ENCODE assay signal across 30 cellular contexts in the genomic region with DNA sequence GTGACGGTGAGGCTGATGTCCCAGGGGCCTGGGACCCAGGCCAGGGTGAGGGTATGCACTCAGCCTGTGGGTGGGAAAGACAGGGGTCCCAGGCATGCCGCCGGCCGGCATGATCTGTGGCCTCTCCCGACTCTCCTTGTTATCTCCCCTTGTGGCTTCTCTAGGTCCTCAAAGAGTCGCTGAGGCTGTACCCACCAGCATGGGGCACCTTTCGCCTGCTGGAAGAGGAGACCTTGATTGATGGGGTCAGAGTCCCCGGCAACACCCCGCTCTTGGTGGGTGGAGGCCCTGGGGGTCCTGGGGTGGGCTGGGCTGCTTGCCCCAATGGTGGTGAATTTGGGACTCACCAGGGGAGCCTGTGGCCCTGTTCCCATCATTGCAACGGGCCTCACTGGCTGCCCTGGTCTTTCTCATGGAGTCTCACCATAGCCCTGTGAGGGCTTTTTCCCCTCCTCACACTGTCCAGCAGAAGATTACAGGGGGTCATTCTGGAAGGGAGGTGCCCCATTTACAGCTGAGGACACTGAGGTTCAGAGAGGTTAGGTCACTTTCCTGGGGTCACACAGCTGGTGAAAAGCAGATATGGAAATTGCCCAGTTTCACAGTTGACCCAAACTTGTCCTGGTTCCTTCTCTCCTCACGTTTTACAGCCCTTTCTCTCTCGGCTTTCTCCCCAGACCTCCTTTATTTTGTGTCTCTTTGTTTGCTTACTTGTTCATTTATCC. TPM values are rescaled to one million over a fixed set of nuclear protein-coding genes. Genes with fewer than 3 reads are reported as not detected.
DNase-seq lines count a peak whose midpoint lies in the region; ATAC-seq, FAIRE-seq and TF ChIP-seq lines count a peak whose summit lies in the region.
"Had no signal": no experiment of that assay in that cellular context is flagged by ENCODE, and none has a peak within 500 bp of the region (broad histone marks: within the 10 kb centered on the region; RNA-seq: fewer than 3 reads in every experiment).

No MANE protein-coding gene starts in this region.

- H3K27ac Mint-ChIP-seq in osteocyte (ENCODE audit: unreplicated experiment) = no peak overlapping the region
- no peak overlapping the region for H3K27ac Mint-ChIP-seq in activated T-helper 1 cell treated with anti-CD3 and anti-CD28 coated beads, Interleukin-12 subunit alpha, Interleukin-12 subunit beta, Interleukin-2, Interleukin-4 antibody, amounts not matched to agents 30 ng/mL and 10 ng/mL and 1 ng/mL, durations not matched to agents 14 hours and 24 hours and 36 hours
- H3K27ac Mint-ChIP-seq: activated naive CD8-positive, alpha-beta T cell treated with anti-CD3 and anti-CD28 coated beads, Interleukin-2, amount 10 ng/mL, durations not matched to agents 7 days and 5 days; CD4-positive, alpha-beta T cell; effector memory CD8-positive, alpha-beta T cell; mesothelial cell of epicardium; T-helper 1 cell treated with Interleukin-12 subunit alpha and Interleukin-12 subunit beta and Interleukin-4 antibody, amounts not matched to agents 30 μg/mL and 1 μg/mL, for 36 hours had no signal

- POLR2A ChIA-PET in A549 (lab: Yijun Ruan, JAX) = no interaction called here

- TF ChIP-seq POLR2A in A549 (IDR thresholded peaks at IDR 0.05; ENCODE audit: low read length) (no peak), Peyer's patch (IDR thresholded peaks at IDR 0.05) (no peak)

- H3K27me3 Mint-ChIP-seq in osteocyte (ENCODE audit: unreplicated experiment) = peaks cover 10% of the 10 kb centered on the region
- peaks cover 9% of the 10 kb centered on the region for H3K27me3 Mint-ChIP-seq in activated T-helper 1 cell treated with anti-CD3 and anti-CD28 coated beads, Interleukin-12 subunit alpha, Interleukin-12 subunit beta, Interleukin-2, Interleukin-4 antibody, amounts not matched to agents 30 ng/mL and 10 ng/mL and 1 ng/mL, durations not matched to agents 14 hours and 24 hours and 36 hours (ENCODE audit: insufficient read depth)

- H3K4me1 ChIP-seq in A549 = no peaks in the 10 kb centered on the region
- no peaks in the 10 kb centered on the region for H3K4me1 ChIP-seq in Peyer's patch
- H3K4me1 ChIP-seq: ascending aorta, left lung had no signal

- H3K4me1 Mint-ChIP-seq in osteocyte (ENCODE audit: unreplicated experiment) = peaks cover 6% of the 10 kb centered on the region
- H3K4me1 Mint-ChIP-seq in activated T-helper 1 cell treated with anti-CD3 and anti-CD28 coated beads, Interleukin-12 subunit alpha, Interleukin-12 subunit beta, Interleukin-2, Interleukin-4 antibody, amounts not matched to agents 30 ng/mL and 10 ng/mL and 1 ng/mL, durations not matched to agents 14 hours and 24 hours and 36 hours (ENCODE audit: low read depth) = no peaks in the 10 kb centered on the region
- H3K4me1 Mint-ChIP-seq: activated naive CD8-positive, alpha-beta T cell treated with anti-CD3 and anti-CD28 coated beads, Interleukin-2, amount 10 ng/mL, durations not matched to agents 7 days and 5 days had no signal

- FAIRE-seq in A549 (lab: Jason Lieb, UNC) = no peak
- FAIRE-seq: GM19239 had no signal

- WGBS in A549 (ENCODE audit: missing lambda C conversion rate) = 69% methylated on average over 9 of the region's 12 CpGs

- CTCF ChIA-PET in A549 (lab: Yijun Ruan, JAX) = interaction anchor here (0.7 to 2.0 kb wide), 4 partner anchors 8 to 164 kb away, joined by 4 to 18 read pairs (median 4); no protein-coding TSS in a partner anchor

- TF ChIP-seq RAD21 in A549 (conservative IDR thresholded peaks at IDR 0.05 in 1 of 2, IDR thresholded peaks at IDR 0.05 in 1 of 2) = no peak

- H3K4me3 ChIP-seq in A549 (no peak overlapping the region), Peyer's patch (no peak overlapping the region)
- H3K4me3 ChIP-seq: ascending aorta, left lung, smooth muscle cell had no signal

- no peaks in the 10 kb centered on the region for H3K36me3 Mint-ChIP-seq in osteocyte (ENCODE audit: unreplicated experiment)
- no peaks in the 10 kb centered on the region for H3K36me3 Mint-ChIP-seq in activated T-helper 1 cell treated with anti-CD3 and anti-CD28 coated beads, Interleukin-12 subunit alpha, Interleukin-12 subunit beta, Interleukin-2, Interleukin-4 antibody, amounts not matched to agents 30 ng/mL and 10 ng/mL and 1 ng/mL, durations not matched to agents 14 hours and 24 hours and 36 hours (ENCODE audit: low read depth)
- H3K36me3 Mint-ChIP-seq: activated naive CD8-positive, alpha-beta T cell treated with anti-CD3 and anti-CD28 coated beads, Interleukin-2, amount 10 ng/mL, durations not matched to agents 7 days and 5 days; mesothelial cell of epicardium had no signal

- no peak for TF ChIP-seq CTCF in A549 (IDR thresholded peaks at IDR 0.05)
- no peak for TF ChIP-seq CTCF in Peyer's patch (IDR thresholded peaks at IDR 0.05)
- TF ChIP-seq CTCF in osteocyte (IDR thresholded peaks at IDR 0.05) = no peak

- TF ChIP-seq EP300 in A549 (IDR thresholded peaks at IDR 0.05) = no peak

- H3K27me3 ChIP-seq in Peyer's patch = no peaks in the 10 kb centered on the region
- H3K27me3 ChIP-seq: ascending aorta had no signal

- H3K27ac ChIP-seq in A549 = no peak overlapping the region
- no peak overlapping the region for H3K27ac ChIP-seq in Peyer's patch
- H3K27ac ChIP-seq: ascending aorta, KMS-11, left lung had no signal

- no peak overlapping the region for H3K4me2 ChIP-seq in A549
- H3K4me2 ChIP-seq: KMS-11, SK-N-SH, smooth muscle cell had no signal

- intact Hi-C loops in activated T-helper 1 cell treated with anti-CD3 and anti-CD28 coated beads, Interleukin-12 subunit alpha, Interleukin-12 subunit beta, Interleukin-2, Interleukin-4 antibody, amounts not matched to agents 30 ng/mL and 10 ng/mL and 1 ng/mL, durations not matched to agents 14 hours and 24 hours and 36 hours (cut with micrococcal nuclease) = no loop called here

- no peaks in the 10 kb centered on the region for H3K36me3 ChIP-seq in Peyer's patch
- H3K36me3 ChIP-seq: ascending aorta, left lung had no signal

- H3K4me3 Mint-ChIP-seq in osteocyte (ENCODE audit: unreplicated experiment) = no peak overlapping the region
- no peak overlapping the region for H3K4me3 Mint-ChIP-seq in activated T-helper 1 cell treated with anti-CD3 and anti-CD28 coated beads, Interleukin-12 subunit alpha, Interleukin-12 subunit beta, Interleukin-2, Interleukin-4 antibody, amounts not matched to agents 30 ng/mL and 10 ng/mL and 1 ng/mL, durations not matched to agents 14 hours and 24 hours and 36 hours
- H3K4me3 Mint-ChIP-seq: activated naive CD8-positive, alpha-beta T cell treated with anti-CD3 and anti-CD28 coated beads, Interleukin-2, amount 10 ng/mL, durations not matched to agents 7 days and 5 days; CD4-positive, alpha-beta T cell; effector memory CD8-positive, alpha-beta T cell; mesothelial cell of epicardium; T-helper 1 cell treated with Interleukin-12 subunit alpha and Interleukin-12 subunit beta and Interleukin-4 antibody, amounts not matched to agents 30 μg/mL and 1 μg/mL, for 36 hours had no signal

- H3K9me3 ChIP-seq in A549 = no peaks in the 10 kb centered on the region
- no peaks in the 10 kb centered on the region for H3K9me3 ChIP-seq in Peyer's patch
- H3K9me3 ChIP-seq: ascending aorta, left lung, SK-N-SH had no signal

- DNase-seq in A549 (ENCODE audit: low read depth in 1 of 2, low spot score in 1 of 2) = no peak
- DNase-seq in Peyer's patch = peak in 2 of 3 donors; percentile 11 to 33
- DNase-seq in epidermal melanocyte (ENCODE audit: insufficient read length, low spot score) = peak; percentile 8
- peak; percentile 69 for DNase-seq in osteocyte (ENCODE audit: extremely low spot score, unreplicated experiment)
- no peak for DNase-seq in activated T-helper 1 cell treated with anti-CD3 and anti-CD28 coated beads, Interleukin-12 subunit alpha, Interleukin-12 subunit beta, Interleukin-2, Interleukin-4 antibody, amounts not matched to agents 30 ng/mL and 10 ng/mL and 1 ng/mL, durations not matched to agents 14 hours and 24 hours and 36 hours (ENCODE audit: low spot score)
- DNase-seq in activated CD4-positive, alpha-beta T cell treated with anti-CD3 and anti-CD28 coated beads for 1 hour = no peak
- DNase-seq: activated CD4-positive, alpha-beta T cell treated with anti-CD3 and anti-CD28 coated beads, Interleukin-2, amount 50 U/mL, for 4 hours; activated CD4-positive, CD25-positive, alpha-beta regulatory T cell; activated gamma-delta T cell treated with Interleukin-2 at 50 U/mL for 16 hours; activated naive CD8-positive, alpha-beta T cell treated with anti-CD3 and anti-CD28 coated beads, Interleukin-2, amount 10 ng/mL, durations not matched to agents 7 days and 5 days; activated T-cell treated with anti-CD3 and anti-CD28 coated beads for 4 hours; cortex of kidney; effector memory CD8-positive, alpha-beta T cell; GOT3; MM.1S; NCI-H1105 treated with DMSO at 0.1 percent for 48 hours; NCI-H2029; NCI-H524; nucleus accumbens; SK-N-SH; stimulated activated naive CD4-positive, alpha-beta T cell had no signal

- no peak for ATAC-seq in A549
- no peak for ATAC-seq in GM18868 (IDR thresholded peaks at IDR 0.05; ENCODE audit: unreplicated experiment)
- ATAC-seq: effector memory CD8-positive, alpha-beta T cell; left lung had no signal

- no peaks in the 10 kb centered on the region for H3K9me3 Mint-ChIP-seq in osteocyte (ENCODE audit: unreplicated experiment)
- H3K9me3 Mint-ChIP-seq in activated T-helper 1 cell treated with anti-CD3 and anti-CD28 coated beads, Interleukin-12 subunit alpha, Interleukin-12 subunit beta, Interleukin-2, Interleukin-4 antibody, amounts not matched to agents 30 ng/mL and 10 ng/mL and 1 ng/mL, durations not matched to agents 14 hours and 24 hours and 36 hours = no peaks in the 10 kb centered on the region
- H3K9me3 Mint-ChIP-seq: activated naive CD8-positive, alpha-beta T cell treated with anti-CD3 and anti-CD28 coated beads, Interleukin-2, amount 10 ng/mL, durations not matched to agents 7 days and 5 days; CD4-positive, alpha-beta T cell; effector memory CD8-positive, alpha-beta T cell; mesothelial cell of epicardium; T-helper 1 cell treated with Interleukin-12 subunit alpha and Interleukin-12 subunit beta and Interleukin-4 antibody, amounts not matched to agents 30 μg/mL and 1 μg/mL, for 36 hours had no signal

TF ChIP-seq in A549, 52 proteins besides CTCF, POLR2A, EP300 and RAD21:
- TF ChIP-seq ZFP36 (IDR thresholded peaks at IDR 0.05; ENCODE audit: borderline replicate concordance, partially characterized antibody) (peak; percentile 4), CHD4 (IDR thresholded peaks at IDR 0.05; ENCODE audit: borderline replicate concordance) (no peak), HEYL (CRISPR knock-in tag; IDR thresholded peaks at IDR 0.05) (no peak)

RNA-seq across cellular contexts. Expression of a gene that starts 37.9 kb away (rescaled TPM):
- 0.06 and 0.09 TPM in 2 replicates for polyA plus RNA-seq in A549 (2011; rRNA removed)
- 0.07 and 0.08 TPM in 2 replicates for polyA plus RNA-seq in A549 (2012; cell fraction: cytosol; rRNA removed)
- polyA plus RNA-seq in A549 (2012; cell fraction: nucleus; rRNA removed) = 0.22 and 0.65 TPM in 2 replicates
- polyA plus RNA-seq in A549 (2017; fragmentation: RNase III; extraction: RNeasy Plus Mini Kit Qiagen cat#74134 plus additional on column Dnase treatment) = 0.12 to 0.13 TPM (median 0.13 TPM) in 3 replicates
- 0.15 and 0.41 TPM in 2 replicates for polyA minus RNA-seq in A549 (2011; rRNA and poly(A)+ RNA removed)
- total RNA-seq in Peyer's patch = 1 to 10 TPM in 1 of 4 donors, under 1 TPM in 1, not detected in 2; 0.13 to 2.5 TPM
- 1.3 and 1.8 TPM in 2 replicates for total RNA-seq in osteocyte
- 0.27 TPM in 1 of 2 replicates, not detected in the other for total RNA-seq in activated T-helper 1 cell treated with anti-CD3 and anti-CD28 coated beads, Interleukin-12 subunit alpha, Interleukin-12 subunit beta, Interleukin-2, Interleukin-4 antibody, amounts not matched to agents 30 ng/mL and 10 ng/mL and 1 ng/mL, durations not matched to agents 14 hours and 24 hours and 36 hours
- total RNA-seq: ascending aorta had no signal

Comparison
In these comparisons a context has a peak if more than half of its experiments do, and no peak if none do; other contexts are left out.
1. DNase-seq: peak in Peyer's patch (2 of 3), epidermal melanocyte (single experiment) and osteocyte (single experiment); none in A549 (0 of 2), activated T-helper 1 cell treated with anti-CD3 and anti-CD28 coated beads, Interleukin-12 subunit alpha, Interleukin-12 subunit beta, Interleukin-2, Interleukin-4 antibody, amounts not matched to agents 30 ng/mL and 10 ng/mL and 1 ng/mL, durations not matched to agents 14 hours and 24 hours and 36 hours (single experiment) and activated CD4-positive, alpha-beta T cell treated with anti-CD3 and anti-CD28 coated beads for 1 hour (single experiment).